In the genomic region with DNA sequence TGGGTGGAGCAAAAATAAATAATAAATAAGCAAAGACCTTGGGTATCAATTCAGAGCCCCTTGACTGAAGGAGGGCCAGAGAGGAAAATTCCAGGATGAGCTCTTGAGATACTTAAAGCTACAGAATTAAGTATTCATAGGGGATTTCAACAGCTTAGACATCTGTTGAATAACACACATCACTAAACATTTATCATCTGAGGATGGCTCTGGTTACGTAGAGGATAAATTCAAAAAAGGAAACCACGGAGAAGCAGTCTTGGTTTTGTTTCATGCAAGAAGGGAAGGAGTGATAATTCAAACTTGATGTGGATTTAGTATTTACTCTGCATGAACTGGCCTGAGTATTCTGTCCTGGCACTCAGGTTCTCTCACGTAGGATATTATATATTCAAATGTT, we compare ENCODE assay signal across 14 cellular contexts.
"Had no signal": no experiment of that assay in that cellular context is flagged by ENCODE, and none has a peak within 500 bp of the region (broad histone marks: within the 10 kb centered on the region; RNA-seq: fewer than 3 reads in every experiment).

No MANE protein-coding gene starts in this region.

- H2AFZ ChIP-seq: neural progenitor cell had no signal

- H3K27ac Mint-ChIP-seq: activated naive CD8-positive, alpha-beta T cell; neural progenitor cell had no signal

- H3K9me3 ChIP-seq: esophagus squamous epithelium, pancreas, stomach, thoracic aorta had no signal

- H3K4me3 Mint-ChIP-seq: activated naive CD8-positive, alpha-beta T cell; neural progenitor cell had no signal

- H3K27me3 ChIP-seq: esophagus squamous epithelium, neural progenitor cell, pancreas, stomach had no signal

- H3K4me3 ChIP-seq: esophagus squamous epithelium, neural progenitor cell, pancreas, stomach, thoracic aorta had no signal

- H3K27me3 Mint-ChIP-seq: activated naive CD8-positive, alpha-beta T cell had no signal

- H3K9me3 Mint-ChIP-seq: neural progenitor cell had no signal

- ATAC-seq: left ventricle myocardium superior, pancreas had no signal

- H3K9ac ChIP-seq: neural progenitor cell had no signal

- H3K27ac ChIP-seq: neural progenitor cell, pancreas, stomach, thoracic aorta had no signal

- DNase-seq: activated CD4-positive, alpha-beta T cell treated with anti-CD3 and anti-CD28 coated beads for 1 hour; activated CD4-positive, alpha-beta T cell treated with anti-CD3 and anti-CD28 coated beads, Interleukin-2, amount 50 U/mL, for 48 hours; activated gamma-delta T cell; activated T-cell treated with anti-CD3 and anti-CD28 coated beads, Interleukin-2, amount 50 U/mL, for 48 hours; aorta; esophagus squamous epithelium; foreskin melanocyte; kidney; left ventricle myocardium superior; pancreas; stomach had no signal

- H3K4me2 ChIP-seq: neural progenitor cell had no signal

- H3K36me3 ChIP-seq: esophagus squamous epithelium, neural progenitor cell, pancreas, stomach, thoracic aorta had no signal

- H3K36me3 Mint-ChIP-seq: activated naive CD8-positive, alpha-beta T cell; neural progenitor cell had no signal
